8 cellular contexts compared by ENCODE assay signal in genomic region chr20:4150095-4150492, GRCh38. TPM values are rescaled to one million over a fixed set of nuclear protein-coding genes. Genes with fewer than 3 reads are reported as not detected.
DNase-seq lines count a peak whose midpoint lies in the region; ATAC-seq and TF ChIP-seq lines count a peak whose summit lies in the region.

No MANE protein-coding gene starts in this region.

- DNase-seq in A673 (ENCODE audit: low spot score) (peak; percentile 54), HK-2 (ENCODE audit: unreplicated experiment) (peak; percentile 56), coronary artery (ENCODE audit: low spot score) (no peak), GM13976 (ENCODE audit: low spot score) (no peak), DMS 273 (lab: John Stamatoyannopoulos, UW; ENCODE audit: unreplicated experiment) (no peak)
- DNase-seq in activated CD4-positive, CD25-positive, alpha-beta regulatory T cell (lab: John Stamatoyannopoulos, UW): no peak

- CTCF ChIA-PET in A673 (lab: Charles Lee): no interaction called here

- H3K4me3 ChIP-seq in A673 (ENCODE audit: low read depth, low read length, poor library complexity, severe bottlenecking) (peak overlapping the region; percentile 72), coronary artery (peak overlapping the region; percentile 93), mucosa of stomach (ENCODE audit: low read length) (no peak overlapping the region)

- no peaks in the 10 kb centered on the region for H3K9me3 ChIP-seq in A673 (ENCODE audit: low read depth, low read length, poor library complexity, severe bottlenecking)
- no peaks in the 10 kb centered on the region for H3K9me3 ChIP-seq in mucosa of stomach (ENCODE audit: control insufficient read depth, low read length)

- TF ChIP-seq CTCF in A673 (conservative IDR thresholded peaks at IDR 0.05; ENCODE audit: low read depth, low read length) (no peak), coronary artery (IDR thresholded peaks at IDR 0.05) (no peak), GM13976 (IDR thresholded peaks at IDR 0.05; ENCODE audit: borderline replicate concordance, control extremely low read depth, extremely low read depth, insufficient read depth, missing control alignments) (no peak)

- H3K4me1 ChIP-seq in A673 (ENCODE audit: insufficient read depth, low read length, poor library complexity, severe bottlenecking): peaks cover 30% of the 10 kb centered on the region
- H3K4me1 ChIP-seq in mucosa of stomach (ENCODE audit: control insufficient read depth, insufficient read depth, low read length): peaks cover 30% of the 10 kb centered on the region

- in situ Hi-C loops in GM13976 (cut with MboI; ENCODE audit: low sequenced_read_pairs, unreplicated experiment): no loop called here

- H3K9ac ChIP-seq in mucosa of stomach (ENCODE audit: low read length): peak overlapping the region; percentile 59

- H3K27ac ChIP-seq in A673 (ENCODE audit: low read depth, low read length, poor library complexity, severe bottlenecking) (no peak overlapping the region), coronary artery (peak overlapping the region in 1 of 2 donors; percentile 26)

- BruUV-seq in A673 (replicated peaks; lab: Mats Ljungman, UMichigan): no TSS peak

- H3K27me3 ChIP-seq in A673 (replicated peaks; ENCODE audit: insufficient read depth, low read depth, low read length, poor library complexity) (no peaks in the 10 kb centered on the region), mucosa of stomach (ENCODE audit: control insufficient read depth, insufficient read depth, low read length) (peaks cover 8% of the 10 kb centered on the region)

- intact Hi-C loops in A673 (cut with micrococcal nuclease; ENCODE audit: unreplicated experiment): no loop called here

- no peaks in the 10 kb centered on the region for H3K36me3 ChIP-seq in A673 (ENCODE audit: insufficient read depth, low read length, poor library complexity, severe bottlenecking)
- no peaks in the 10 kb centered on the region for H3K36me3 ChIP-seq in mucosa of stomach (ENCODE audit: control insufficient read depth, insufficient read depth, low read length)

- ATAC-seq in HG02678 (IDR thresholded peaks at IDR 0.05; ENCODE audit: unreplicated experiment): no peak

- POLR2A ChIA-PET in A673 (lab: Charles Lee; ENCODE audit: low non-redundant PET): no interaction called here

RNA-seq across cellular contexts. Expression of gene SMOX, which starts 1.5 kb away (rescaled TPM):
- 21.8 and 22.1 TPM in 2 replicates for total RNA-seq in A673 (2021)

Comparison
In these comparisons a context has a peak if more than half of its experiments do, and no peak if none do; other contexts are left out.
1. DNase-seq: peak in A673 (single experiment) and HK-2 (single experiment); none in coronary artery (single experiment), activated CD4-positive, CD25-positive, alpha-beta regulatory T cell (0 of 4), GM13976 (single experiment) and DMS 273 (single experiment).